ENCODE assay signal across 8 cellular contexts in the genomic region with DNA sequence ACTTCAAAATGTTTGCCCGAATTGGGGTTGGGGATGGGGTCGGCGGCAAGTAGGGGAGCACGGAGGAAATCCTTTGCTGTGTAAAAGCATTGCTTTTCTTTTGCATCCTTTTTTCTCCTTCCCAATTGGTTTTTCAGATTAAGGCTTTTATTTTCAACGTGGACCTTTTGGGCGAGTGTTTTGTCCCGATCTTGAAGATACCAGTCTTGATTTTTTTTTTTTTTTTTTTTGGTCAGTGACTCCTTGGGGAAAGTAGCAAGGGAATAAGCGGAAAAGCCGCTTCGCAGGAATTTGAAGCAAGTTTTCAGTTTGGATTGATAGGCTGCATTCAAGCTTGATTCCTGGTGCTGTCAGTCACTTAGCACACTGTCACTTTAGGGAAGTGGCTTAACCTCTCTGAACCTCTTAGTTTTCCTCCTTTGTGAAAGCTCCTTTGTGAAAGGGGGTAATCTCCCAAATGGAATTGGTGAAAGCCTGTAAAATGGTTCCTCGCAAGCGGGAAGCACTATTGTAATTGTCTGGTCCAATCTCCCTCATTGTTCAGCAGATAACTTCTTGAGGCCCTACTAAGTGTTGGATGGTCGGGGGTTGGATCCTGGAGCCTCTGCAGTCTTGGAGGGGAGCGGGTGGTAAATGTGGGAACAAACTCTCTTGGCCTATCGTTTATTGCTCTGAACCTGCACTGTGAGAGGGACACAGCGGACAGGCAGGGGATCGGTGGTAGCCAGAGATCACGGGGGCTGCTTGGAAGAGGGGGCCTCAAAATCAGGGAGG. TPM values are rescaled to one million over a fixed set of nuclear protein-coding genes. Genes with fewer than 3 reads are reported as not detected.
DNase-seq lines count a peak whose midpoint lies in the region; ATAC-seq lines count a peak whose summit lies in the region.

No MANE protein-coding gene starts in this region.

- peaks cover 0 to 3% (median 0%) of the 10 kb centered on the region in 5 donors for H3K36me3 Mint-ChIP-seq in naive thymus-derived CD4-positive, alpha-beta T cell

- peak overlapping the region; percentile 84 to 94 (median 90) for H3K4me3 Mint-ChIP-seq in naive thymus-derived CD4-positive, alpha-beta T cell

- H3K27me3 ChIP-seq in naive thymus-derived CD4-positive, alpha-beta T cell (ENCODE audit: control insufficient read depth in 2 of 2, insufficient read depth in 2 of 2, low read length in 2 of 2), result no peaks in the 10 kb centered on the region

- H3K9me3 ChIP-seq in ES-I3 (ENCODE audit: control insufficient read depth, insufficient read depth, low read length), result no peaks in the 10 kb centered on the region
- H3K9me3 ChIP-seq in naive thymus-derived CD4-positive, alpha-beta T cell (ENCODE audit: control insufficient read depth in 2 of 3, low read length in 3 of 3), result no peaks in the 10 kb centered on the region

- peak overlapping the region; percentile 70 for H3K4me3 ChIP-seq in naive thymus-derived CD4-positive, alpha-beta T cell (ENCODE audit: low read length)

- POLR2A ChIA-PET in naive thymus-derived CD4-positive, alpha-beta T cell (lab: Charles Lee), result interaction anchor here (2.2 kb wide), 1 partner anchor 34 kb away, joined by 9 read pairs; the partner anchor contains the start of genes TIMM29 and YIPF2

- H3K27me3 Mint-ChIP-seq in naive thymus-derived CD4-positive, alpha-beta T cell, result no peaks in the 10 kb centered on the region

- intact Hi-C loops in naive thymus-derived CD4-positive, alpha-beta T cell (cut with micrococcal nuclease), result loop anchor here (1.0 to 5.0 kb wide), 10 partner anchors 19 to 629 kb away; partner anchors contain the start of genes ILF3 (in 2 of the 2), ATG4D (in 1 of the 2), CDKN2D (in 1 of the 2) and KRI1 (in 1 of the 2)

- peak overlapping the region; percentile 79 for H3K27ac ChIP-seq in cingulate gyrus (ENCODE audit: low read depth, low read length)
- peak overlapping the region; percentile 82 for H3K27ac ChIP-seq in naive thymus-derived CD4-positive, alpha-beta T cell (ENCODE audit: low read depth, low read length)

- peak; percentile 54 for DNase-seq in NAMALWA (ENCODE audit: low spot score)
- peak in 3 of 9 donors; percentile 13 to 22 (median 19) for DNase-seq in naive thymus-derived CD4-positive, alpha-beta T cell
- DNase-seq in GM03348 (ENCODE audit: low spot score), result no peak
- DNase-seq in NCI-H187 (lab: John Stamatoyannopoulos, UW), result no peak
- no peak for DNase-seq in NCI-H2081 treated with DMSO at 0.1 percent for 48 hours (lab: John Stamatoyannopoulos, UW)

- H3K36me3 ChIP-seq in ES-I3 (ENCODE audit: insufficient read depth, low read length), result no peaks in the 10 kb centered on the region
- H3K36me3 ChIP-seq in naive thymus-derived CD4-positive, alpha-beta T cell (ENCODE audit: control insufficient read depth in 2 of 3, insufficient read depth in 3 of 3, low read length in 3 of 3), result no peaks in the 10 kb centered on the region

- peaks cover 27 to 54% (median 40%) of the 10 kb centered on the region in 7 donors for H3K4me1 Mint-ChIP-seq in naive thymus-derived CD4-positive, alpha-beta T cell

- H3K4me1 ChIP-seq in ES-I3 (ENCODE audit: insufficient read depth, low read length), result peaks cover 12% of the 10 kb centered on the region; the same call in 1 of the 2 replicates
- peaks cover 28 to 33% of the 10 kb centered on the region in 2 donors for H3K4me1 ChIP-seq in naive thymus-derived CD4-positive, alpha-beta T cell (ENCODE audit: control insufficient read depth in 2 of 2, insufficient read depth in 2 of 2, low read length in 2 of 2)

- ATAC-seq in naive thymus-derived CD4-positive, alpha-beta T cell, result no peak
- ATAC-seq in GM21576 (IDR thresholded peaks at IDR 0.05; ENCODE audit: unreplicated experiment), result no peak

- H3K9me3 Mint-ChIP-seq in naive thymus-derived CD4-positive, alpha-beta T cell, result no peaks in the 10 kb centered on the region

- CTCF ChIA-PET in naive thymus-derived CD4-positive, alpha-beta T cell (lab: Charles Lee), result interaction anchor here (1.2 to 1.7 kb wide), 2 partner anchors 14 to 20 kb away, joined by 3 to 5 read pairs; no protein-coding TSS in a partner anchor

- H3K9ac ChIP-seq in ES-I3 (ENCODE audit: low read depth, low read length), result peak overlapping the region; percentile 98

- peak overlapping the region; percentile 79 to 94 (median 89) for H3K27ac Mint-ChIP-seq in naive thymus-derived CD4-positive, alpha-beta T cell

RNA-seq across cellular contexts. Expression of gene SMARCA4, which starts 1.1 kb away (rescaled TPM):
- 100 to 1,000 TPM in 4 of 5 experiments, 10 to 100 TPM in 1; 96.0 to 126 (median 104) TPM for total RNA-seq in naive thymus-derived CD4-positive, alpha-beta T cell
- 10 to 100 TPM; 11.8 to 33.9 TPM for polyA plus RNA-seq in naive thymus-derived CD4-positive, alpha-beta T cell

RNA-seq across cellular contexts. Expression of gene TIMM29, which starts 33.3 kb away (rescaled TPM):
- total RNA-seq in naive thymus-derived CD4-positive, alpha-beta T cell, result 10 to 100 TPM; 15.8 to 33.4 (median 24.7) TPM
- 10 to 100 TPM; 27.1 to 47.5 TPM for polyA plus RNA-seq in naive thymus-derived CD4-positive, alpha-beta T cell

RNA-seq across cellular contexts. Expression of gene YIPF2, which starts 33.5 kb away (rescaled TPM):
- total RNA-seq in naive thymus-derived CD4-positive, alpha-beta T cell, result 10 to 100 TPM; 20.5 to 27.9 (median 26.2) TPM
- 10 to 100 TPM; 11.7 to 12.9 TPM for polyA plus RNA-seq in naive thymus-derived CD4-positive, alpha-beta T cell
